30 cellular contexts compared by ENCODE assay signal in genomic region chr2:150431975-150432374, GRCh38. TPM values are rescaled to one million over a fixed set of nuclear protein-coding genes. Genes with fewer than 3 reads are reported as not detected.
"Had no signal": no experiment of that assay in that cellular context is flagged by ENCODE, and none has a peak within 500 bp of the region (broad histone marks: within the 10 kb centered on the region; RNA-seq: fewer than 3 reads in every experiment).

No MANE protein-coding gene starts in this region.

- H3K9ac ChIP-seq: neural progenitor cell, parathyroid adenoma had no signal

- H3K4me2 ChIP-seq: neural progenitor cell, smooth muscle cell had no signal

- H3K27ac Mint-ChIP-seq: natural killer cell; neural progenitor cell; progenitor cell of endocrine pancreas; stimulated activated naive B cell treated with anti-CD40 and anti-IgM and Interleukin-4, amounts not matched to agents 10 μg/mL and 1 μg/mL and 100 μg/mL, for 72 hours; stimulated activated naive CD8-positive, alpha-beta T cell treated with anti-CD3 and anti-CD28 coated beads, Interleukin-15, Interleukin-2, amounts not matched to agents 100 ng/mL and 50 ng/mL, for 24 hours had no signal

- H3K36me3 ChIP-seq: neural progenitor cell, ovary, spleen, stomach, thoracic aorta, thyroid gland, tibial nerve, upper lobe of left lung, vagina had no signal

- H3K4me3 Mint-ChIP-seq: natural killer cell; nephron; neural progenitor cell; stimulated activated naive B cell treated with anti-CD40 and anti-IgM and Interleukin-4, amounts not matched to agents 10 μg/mL and 1 μg/mL and 100 μg/mL, for 72 hours; stimulated activated naive CD8-positive, alpha-beta T cell treated with anti-CD3 and anti-CD28 coated beads, Interleukin-15, Interleukin-2, amounts not matched to agents 100 ng/mL and 50 ng/mL, for 24 hours had no signal

- H3K36me3 Mint-ChIP-seq: natural killer cell; stimulated activated naive B cell treated with anti-CD40 and anti-IgM and Interleukin-4, amounts not matched to agents 10 μg/mL and 1 μg/mL and 100 μg/mL, for 72 hours had no signal

- H3K27me3 Mint-ChIP-seq: stimulated activated naive B cell treated with anti-CD40 and anti-IgM and Interleukin-4, amounts not matched to agents 10 μg/mL and 1 μg/mL and 100 μg/mL, for 72 hours had no signal

- H3K4me1 ChIP-seq: neural progenitor cell, parathyroid adenoma, psoas muscle, spleen, stomach, thyroid gland, tibial nerve, upper lobe of left lung, vagina had no signal

- H3K4me1 Mint-ChIP-seq: natural killer cell; stimulated activated naive B cell treated with anti-CD40 and anti-IgM and Interleukin-4, amounts not matched to agents 10 μg/mL and 1 μg/mL and 100 μg/mL, for 72 hours had no signal

- H3K9me3 ChIP-seq: ovary, psoas muscle, stomach, thoracic aorta, thyroid gland, upper lobe of left lung, vagina had no signal

- FAIRE-seq: urothelium cell line had no signal

- H2AFZ ChIP-seq: neural progenitor cell, parathyroid adenoma had no signal

- H3K27ac ChIP-seq: neural progenitor cell, ovary, parathyroid adenoma, psoas muscle, skin epidermis, spleen, stomach, thoracic aorta, thyroid gland, tibial nerve, upper lobe of left lung, vagina had no signal

- ATAC-seq: natural killer cell; psoas muscle; right cardiac atrium; sciatic nerve; stimulated activated naive B cell treated with anti-CD40 and anti-IgM and Interleukin-4, amounts not matched to agents 10 μg/mL and 1 μg/mL and 100 μg/mL, for 72 hours had no signal

- DNase-seq: natural killer cell; occipital lobe; ovary; posterior cingulate gyrus; psoas muscle; right cardiac atrium; spleen; stimulated activated CD4-positive, alpha-beta T cell treated with anti-CD3 and anti-CD28 coated beads, Interleukin-12 subunit alpha, Interleukin-12 subunit beta, amount 100 ng/mL, for 4 hours; stimulated activated CD4-positive, alpha-beta T cell treated with anti-CD3 and anti-CD28 coated beads, Interleukin-1b, Interleukin-23, amount 100 ng/mL, for 48 hours; stimulated activated CD4-positive, alpha-beta T cell treated with anti-CD3 and anti-CD28 coated beads, Interleukin-4, amount 100 ng/mL, for 1 hour; stimulated activated CD4-positive, alpha-beta T cell treated with anti-CD3 and anti-CD28 coated beads, Interleukin-4, amount 100 ng/mL, for 4 hours; stimulated activated CD8-positive, alpha-beta memory T cell treated with anti-CD3 and anti-CD28 coated beads, Interleukin-4, amount 100 ng/mL, for 48 hours; stimulated activated naive B cell treated with anti-CD40 and anti-IgM and Interleukin-4, amounts not matched to agents 10 μg/mL and 1 μg/mL and 100 μg/mL, for 72 hours; stimulated activated naive CD4-positive, alpha-beta T cell treated with Interleukin-2 at 50 U/mL for 16 hours; stomach; thyroid gland; trophoblast cell; upper lobe of left lung had no signal

- H3K79me2 ChIP-seq: parathyroid adenoma had no signal

- H3K4me3 ChIP-seq: neural progenitor cell, ovary, psoas muscle, skin epidermis, smooth muscle cell, spleen, stomach, thoracic aorta, thyroid gland, tibial nerve, upper lobe of left lung, vagina had no signal

- H3K27me3 ChIP-seq: neural progenitor cell, ovary, spleen, stomach, thyroid gland, tibial nerve, upper lobe of left lung, vagina had no signal

RNA-seq across cellular contexts. Expression of gene RND3, which starts 55.5 kb away (rescaled TPM):
- total RNA-seq: natural killer cell had no signal
